In the genomic region with DNA sequence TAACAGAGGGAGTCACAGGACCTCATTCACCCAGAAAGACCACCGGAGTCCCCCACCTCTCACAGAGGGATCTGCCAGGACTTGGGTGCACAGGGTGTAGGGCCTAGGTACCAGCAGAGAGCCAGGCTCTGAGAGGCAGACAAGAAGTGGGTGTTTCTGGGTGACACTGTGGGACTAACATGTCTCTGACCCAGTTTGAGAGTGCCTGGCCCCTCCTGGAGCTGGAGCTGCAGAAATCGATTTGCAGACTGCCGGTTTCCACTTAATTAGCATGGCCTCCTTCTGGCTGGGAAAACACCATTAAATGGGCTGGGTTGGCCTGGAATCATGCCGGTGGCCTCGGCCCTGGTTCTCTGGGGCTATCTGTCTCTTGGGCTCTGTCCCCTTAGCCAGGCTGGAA, we compare ENCODE assay signal across 2 cellular contexts.
TF ChIP-seq lines count a peak whose summit lies in the region.

No MANE protein-coding gene starts in this region.

TF ChIP-seq in WTC11, 78 proteins besides CTCF, POLR2A, EP300 and RAD21:
- TF ChIP-seq ZNF138 (CRISPR knock-in tag; conservative IDR thresholded peaks at IDR 0.05) (no peak), ZNF425 (CRISPR knock-in tag; conservative IDR thresholded peaks at IDR 0.05) (no peak), CREB1 (CRISPR knock-in tag; IDR thresholded peaks at IDR 0.05) (no peak), E2F1 (CRISPR knock-in tag; IDR thresholded peaks at IDR 0.05) (no peak)
TF ChIP-seq in WTC11: peak in this region for 0.

TF ChIP-seq in GM23338, 12 proteins besides CTCF, POLR2A, EP300 and RAD21:
- TF ChIP-seq EZH2phosphoT487 (IDR thresholded peaks at IDR 0.05; ENCODE audit: unreplicated experiment) (no peak), CREB1 (CRISPR knock-in tag; IDR thresholded peaks at IDR 0.05; ENCODE audit: low read depth) (no peak), POLR2AphosphoS5 (IDR thresholded peaks at IDR 0.05; ENCODE audit: low read depth) (no peak), ZNF462 (CRISPR knock-in tag; IDR thresholded peaks at IDR 0.05) (no peak), NANOG (IDR thresholded peaks at IDR 0.05; ENCODE audit: borderline replicate concordance) (no peak), EZH2 (IDR thresholded peaks at IDR 0.05; ENCODE audit: low read depth, unreplicated experiment) (no peak), STAT1 (IDR thresholded peaks at IDR 0.05; ENCODE audit: unreplicated experiment) (no peak), ZNF114 (CRISPR knock-in tag; IDR thresholded peaks at IDR 0.05) (no peak), ZNF331 (CRISPR knock-in tag; IDR thresholded peaks at IDR 0.05; ENCODE audit: low read depth) (no peak), JUNB (IDR thresholded peaks at IDR 0.05; ENCODE audit: unreplicated experiment) (no peak)
- TF ChIP-seq, protein P1, sequence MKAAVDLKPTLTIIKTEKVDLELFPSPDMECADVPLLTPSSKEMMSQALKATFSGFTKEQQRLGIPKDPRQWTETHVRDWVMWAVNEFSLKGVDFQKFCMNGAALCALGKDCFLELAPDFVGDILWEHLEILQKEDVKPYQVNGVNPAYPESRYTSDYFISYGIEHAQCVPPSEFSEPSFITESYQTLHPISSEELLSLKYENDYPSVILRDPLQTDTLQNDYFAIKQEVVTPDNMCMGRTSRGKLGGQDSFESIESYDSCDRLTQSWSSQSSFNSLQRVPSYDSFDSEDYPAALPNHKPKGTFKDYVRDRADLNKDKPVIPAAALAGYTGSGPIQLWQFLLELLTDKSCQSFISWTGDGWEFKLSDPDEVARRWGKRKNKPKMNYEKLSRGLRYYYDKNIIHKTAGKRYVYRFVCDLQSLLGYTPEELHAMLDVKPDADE (IDR thresholded peaks at IDR 0.05): no peak
- TF ChIP-seq, protein P2, sequence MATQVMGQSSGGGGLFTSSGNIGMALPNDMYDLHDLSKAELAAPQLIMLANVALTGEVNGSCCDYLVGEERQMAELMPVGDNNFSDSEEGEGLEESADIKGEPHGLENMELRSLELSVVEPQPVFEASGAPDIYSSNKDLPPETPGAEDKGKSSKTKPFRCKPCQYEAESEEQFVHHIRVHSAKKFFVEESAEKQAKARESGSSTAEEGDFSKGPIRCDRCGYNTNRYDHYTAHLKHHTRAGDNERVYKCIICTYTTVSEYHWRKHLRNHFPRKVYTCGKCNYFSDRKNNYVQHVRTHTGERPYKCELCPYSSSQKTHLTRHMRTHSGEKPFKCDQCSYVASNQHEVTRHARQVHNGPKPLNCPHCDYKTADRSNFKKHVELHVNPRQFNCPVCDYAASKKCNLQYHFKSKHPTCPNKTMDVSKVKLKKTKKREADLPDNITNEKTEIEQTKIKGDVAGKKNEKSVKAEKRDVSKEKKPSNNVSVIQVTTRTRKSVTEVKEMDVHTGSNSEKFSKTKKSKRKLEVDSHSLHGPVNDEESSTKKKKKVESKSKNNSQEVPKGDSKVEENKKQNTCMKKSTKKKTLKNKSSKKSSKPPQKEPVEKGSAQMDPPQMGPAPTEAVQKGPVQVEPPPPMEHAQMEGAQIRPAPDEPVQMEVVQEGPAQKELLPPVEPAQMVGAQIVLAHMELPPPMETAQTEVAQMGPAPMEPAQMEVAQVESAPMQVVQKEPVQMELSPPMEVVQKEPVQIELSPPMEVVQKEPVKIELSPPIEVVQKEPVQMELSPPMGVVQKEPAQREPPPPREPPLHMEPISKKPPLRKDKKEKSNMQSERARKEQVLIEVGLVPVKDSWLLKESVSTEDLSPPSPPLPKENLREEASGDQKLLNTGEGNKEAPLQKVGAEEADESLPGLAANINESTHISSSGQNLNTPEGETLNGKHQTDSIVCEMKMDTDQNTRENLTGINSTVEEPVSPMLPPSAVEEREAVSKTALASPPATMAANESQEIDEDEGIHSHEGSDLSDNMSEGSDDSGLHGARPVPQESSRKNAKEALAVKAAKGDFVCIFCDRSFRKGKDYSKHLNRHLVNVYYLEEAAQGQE (IDR thresholded peaks at IDR 0.05; ENCODE audit: unreplicated experiment): no peak
